ENCODE assay signal across 8 cellular contexts in the genomic region with DNA sequence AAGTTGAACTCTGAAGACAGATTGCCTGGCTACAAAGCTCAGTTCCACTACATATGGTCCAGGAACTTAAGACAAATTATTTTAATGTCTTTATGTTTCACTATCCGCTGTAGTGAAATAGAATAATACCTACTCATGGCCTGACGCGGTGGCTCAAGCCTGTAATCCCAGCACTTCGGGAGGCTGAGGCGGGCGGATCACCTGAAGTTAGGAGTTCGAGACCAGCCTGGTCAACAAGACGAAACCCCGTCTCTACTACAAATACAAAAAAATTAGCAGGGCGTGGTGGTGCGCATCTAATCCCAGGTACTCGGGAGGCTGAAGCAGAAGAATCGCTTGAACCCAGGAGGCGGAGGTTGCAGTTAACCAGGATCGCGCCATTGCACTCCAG. TPM values are rescaled to one million over a fixed set of nuclear protein-coding genes. Genes with fewer than 3 reads are reported as not detected.
DNase-seq lines count a peak whose midpoint lies in the region; ATAC-seq, FAIRE-seq and TF ChIP-seq lines count a peak whose summit lies in the region.
"Not testable (repeated sequence)": the region's sequence is repeated elsewhere in the genome, so short reads cannot be mapped to it uniquely, and the experiment has no call there.
"Had no signal": no experiment of that assay in that cellular context is flagged by ENCODE, and none has a peak within 500 bp of the region (broad histone marks: within the 10 kb centered on the region; RNA-seq: fewer than 3 reads in every experiment).

No MANE protein-coding gene starts in this region.

- not testable (repeated sequence) for H3K9me2 ChIP-seq in DOHH2 (replicated peaks; ENCODE audit: control insufficient read depth, low read length)

- H3K9me3 ChIP-seq in DOHH2 (ENCODE audit: control insufficient read depth, insufficient read depth, low read length); RWPE2 (ENCODE audit: severe bottlenecking); astrocyte (ENCODE audit: insufficient read depth, low read depth, low read length); subcutaneous abdominal adipose tissue (ENCODE audit: control insufficient read depth in 5 of 5, low read length in 5 of 5): not testable (repeated sequence)

- H3K4me1 ChIP-seq in DOHH2 (ENCODE audit: control insufficient read depth, low read length) (peaks cover 13% of the 10 kb centered on the region), RWPE2 (ENCODE audit: insufficient read depth, poor library complexity, severe bottlenecking) (peaks cover 11% of the 10 kb centered on the region), astrocyte (ENCODE audit: insufficient read depth, low read length) (peaks cover 13% of the 10 kb centered on the region), subcutaneous abdominal adipose tissue (ENCODE audit: control insufficient read depth in 5 of 5, insufficient read depth in 5 of 5, low read length in 5 of 5) (peaks cover 7 to 26% (median 19%) of the 10 kb centered on the region in 5 donors)

- H4K20me1 ChIP-seq in DOHH2 (ENCODE audit: control insufficient read depth, insufficient read depth, low read depth, low read length); astrocyte (ENCODE audit: insufficient read depth, low read length): not testable (repeated sequence)

- H3K27ac ChIP-seq in DOHH2 (ENCODE audit: low read depth, low read length) (peak overlapping the region; percentile 57), RWPE2 (ENCODE audit: poor library complexity, severe bottlenecking) (peak overlapping the region; percentile 55), astrocyte (ENCODE audit: low read depth, low read length) (peak overlapping the region; percentile 80), subcutaneous abdominal adipose tissue (ENCODE audit: low read depth, low read length) (peak overlapping the region; percentile 83)

- H3K27me3 ChIP-seq in DOHH2 (ENCODE audit: control insufficient read depth, low read length); RWPE2 (ENCODE audit: insufficient read depth, poor library complexity, severe bottlenecking); astrocyte (ENCODE audit: insufficient read depth, low read length); subcutaneous abdominal adipose tissue (ENCODE audit: control insufficient read depth in 5 of 5, insufficient read depth in 4 of 5, low read length in 5 of 5): not testable (repeated sequence)

- H3K4me3 ChIP-seq in DOHH2 (ENCODE audit: low read length) = peak overlapping the region; percentile 92
- H3K4me3 ChIP-seq in RWPE2 (ENCODE audit: severe bottlenecking) = peak overlapping the region; percentile 85
- peak overlapping the region; percentile 91 for H3K4me3 ChIP-seq in astrocyte (ENCODE audit: insufficient read depth, low read depth, low read length)
- peak overlapping the region; percentile 94 for H3K4me3 ChIP-seq in fibroblast of villous mesenchyme (ENCODE audit: low read depth, low read length)
- H3K4me3 ChIP-seq in subcutaneous abdominal adipose tissue (ENCODE audit: low read depth in 1 of 5, low read length in 5 of 5) = peak overlapping the region; percentile 74 to 95 (median 90)

- H2AFZ ChIP-seq in astrocyte (ENCODE audit: low read depth, low read length) = peak overlapping the region; percentile 87

- FAIRE-seq in astrocyte (lab: Jason Lieb, UNC) = not testable (repeated sequence)

- H3F3A ChIP-seq in DOHH2 (ENCODE audit: control insufficient read depth, insufficient read depth) = not testable (repeated sequence)

- H3K9me3 Mint-ChIP-seq in astrocyte (ENCODE audit: unreplicated experiment); naive B cell: not testable (repeated sequence)

- not testable (repeated sequence) for H3K27me3 Mint-ChIP-seq in astrocyte (ENCODE audit: low read depth, unreplicated experiment); naive B cell

- not testable (repeated sequence) for DNase-seq in RWPE2 (ENCODE audit: low spot score); astrocyte (ENCODE audit: low read depth); fibroblast of villous mesenchyme (ENCODE audit: low read depth); naive B cell

- H3K4me2 ChIP-seq in DOHH2 (ENCODE audit: low read length) (peak overlapping the region; percentile 99), astrocyte (ENCODE audit: low read length) (peak overlapping the region; percentile 89)

- H3K4me3 Mint-ChIP-seq in astrocyte (ENCODE audit: unreplicated experiment) (peak overlapping the region; percentile 98), naive B cell (peak overlapping the region; percentile 93 to 98 (median 96))

- not testable (repeated sequence) for ATAC-seq in RWPE2 (ENCODE audit: low read depth)
- peak in 1 of 2 donors; percentile 1 for ATAC-seq in naive B cell (ENCODE audit: low read depth in 2 of 2)

- TF ChIP-seq CTCF in DOHH2 (IDR thresholded peaks at IDR 0.05; ENCODE audit: low read depth, low read length, poor library complexity, severe bottlenecking); RWPE2 (IDR thresholded peaks at IDR 0.05; ENCODE audit: poor library complexity, severe bottlenecking); astrocyte (IDR thresholded peaks at IDR 0.05; ENCODE audit: insufficient read depth, low read depth, low read length); fibroblast of villous mesenchyme (IDR thresholded peaks at IDR 0.05; ENCODE audit: insufficient read depth, low read depth, low read length): not testable (repeated sequence)

- H3K9ac ChIP-seq in astrocyte (ENCODE audit: low read length) (peak overlapping the region; percentile 96), subcutaneous abdominal adipose tissue (ENCODE audit: low read length in 5 of 5) (peak overlapping the region in 3 of 5 donors; percentile 88 to 95 (median 91))

- peak overlapping the region; percentile 96 for H3K27ac Mint-ChIP-seq in astrocyte (ENCODE audit: unreplicated experiment)
- peak overlapping the region; percentile 27 to 98 (median 96) for H3K27ac Mint-ChIP-seq in naive B cell

- H3K36me3 ChIP-seq in DOHH2 (ENCODE audit: control insufficient read depth, low read length) (peaks cover 18% of the 10 kb centered on the region), RWPE2 (ENCODE audit: low read depth) (peaks cover 24% of the 10 kb centered on the region)
- not testable (repeated sequence) for H3K36me3 ChIP-seq in astrocyte (ENCODE audit: insufficient read depth, low read length); subcutaneous abdominal adipose tissue (ENCODE audit: control insufficient read depth in 5 of 5, insufficient read depth in 5 of 5, low read length in 5 of 5)

- H3K79me2 ChIP-seq in DOHH2 (ENCODE audit: control insufficient read depth, low read length) (peaks cover 33% of the 10 kb centered on the region), astrocyte (ENCODE audit: insufficient read depth, low read length) (peaks cover 39% of the 10 kb centered on the region)

- peaks cover 12% of the 10 kb centered on the region for H3K4me1 Mint-ChIP-seq in astrocyte (ENCODE audit: low read depth, unreplicated experiment)
- H3K4me1 Mint-ChIP-seq in naive B cell = peaks cover 8 to 28% (median 12%) of the 10 kb centered on the region in 3 donors

- not testable (repeated sequence) for H3K36me3 Mint-ChIP-seq in astrocyte (ENCODE audit: low read depth, unreplicated experiment); naive B cell

RNA-seq across cellular contexts. Expression of a gene that starts 0.6 kb away (rescaled TPM):
- total RNA-seq in astrocyte (162 and 168 TPM in 2 replicates), fibroblast of villous mesenchyme (61.3 and 87.0 TPM in 2 replicates)
- polyA plus RNA-seq in naive B cell (ENCODE audit: low read depth in 6 of 6) = 100 to 1,000 TPM in 4 of 6 donors, 10 to 100 TPM in 2; 92.4 to 140 (median 108) TPM

RNA-seq across cellular contexts. Expression of a gene that starts 23.1 kb away (rescaled TPM):
- total RNA-seq in astrocyte (not detected in 2 replicates), fibroblast of villous mesenchyme (not detected in 2 replicates)
- polyA plus RNA-seq in naive B cell (ENCODE audit: low read depth in 6 of 6) = not detected
- total RNA-seq: lower leg skin, SK-MEL-5 had no signal

RNA-seq across cellular contexts. Expression of a gene that starts 37.0 kb away (rescaled TPM):
- total RNA-seq in astrocyte (102 and 103 TPM in 2 replicates), fibroblast of villous mesenchyme (104 and 120 TPM in 2 replicates)
- polyA plus RNA-seq in naive B cell (ENCODE audit: low read depth in 6 of 6) = 10 to 100 TPM; 75.2 to 89.3 (median 76.9) TPM

RNA-seq across cellular contexts. Expression of a gene that starts 51.9 kb away (rescaled TPM):
- 241 and 260 TPM in 2 replicates for total RNA-seq in astrocyte
- 2.6 and 6.4 TPM in 2 replicates for total RNA-seq in fibroblast of villous mesenchyme
- not detected for polyA plus RNA-seq in naive B cell (ENCODE audit: low read depth in 6 of 6)
- total RNA-seq: lower leg skin had no signal

RNA-seq across cellular contexts. Expression of a gene that starts 52.7 kb away (rescaled TPM):
- total RNA-seq in astrocyte (52.0 and 55.8 TPM in 2 replicates), fibroblast of villous mesenchyme (28.7 and 62.2 TPM in 2 replicates)
- 100 to 1,000 TPM; 170 to 239 (median 193) TPM for polyA plus RNA-seq in naive B cell (ENCODE audit: low read depth in 6 of 6)
